Comparison of ENCODE assay signal across 1 cellular context in the genomic region with DNA sequence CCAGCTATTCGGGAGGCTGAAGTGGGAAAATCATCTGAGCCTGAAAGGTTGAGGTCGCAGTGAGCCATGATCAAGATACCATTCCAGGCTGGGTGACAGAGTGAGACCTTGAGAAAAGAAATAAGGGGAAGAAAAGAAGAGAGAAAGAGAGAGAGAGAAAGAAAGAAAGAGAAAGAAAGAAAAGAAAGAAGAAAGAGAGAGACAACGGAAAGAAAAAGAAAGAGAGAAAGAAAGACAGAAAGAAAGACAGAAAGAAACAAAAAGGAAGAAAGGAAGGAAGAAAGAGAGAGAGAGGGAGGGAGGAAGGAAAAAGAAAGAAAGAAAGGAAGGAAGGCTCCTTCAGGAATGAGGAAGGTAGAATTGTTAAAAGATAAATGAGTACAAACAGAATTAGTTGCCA.
TF ChIP-seq lines count a peak whose summit lies in the region.

No MANE protein-coding gene starts in this region.

TF ChIP-seq in GM23338, 12 proteins besides CTCF, POLR2A, EP300 and RAD21:
- TF ChIP-seq POLR2AphosphoS5 (IDR thresholded peaks at IDR 0.05; ENCODE audit: low read depth) (no peak), STAT1 (IDR thresholded peaks at IDR 0.05; ENCODE audit: unreplicated experiment) (no peak), ZNF114 (CRISPR knock-in tag; IDR thresholded peaks at IDR 0.05) (no peak), EZH2 (IDR thresholded peaks at IDR 0.05; ENCODE audit: low read depth, unreplicated experiment) (no peak), EZH2phosphoT487 (IDR thresholded peaks at IDR 0.05; ENCODE audit: unreplicated experiment) (no peak), ZNF331 (CRISPR knock-in tag; IDR thresholded peaks at IDR 0.05; ENCODE audit: low read depth) (no peak), JUNB (IDR thresholded peaks at IDR 0.05; ENCODE audit: unreplicated experiment) (no peak), CREB1 (CRISPR knock-in tag; IDR thresholded peaks at IDR 0.05; ENCODE audit: low read depth) (no peak), NANOG (IDR thresholded peaks at IDR 0.05; ENCODE audit: borderline replicate concordance) (no peak)
- TF ChIP-seq, protein P1, sequence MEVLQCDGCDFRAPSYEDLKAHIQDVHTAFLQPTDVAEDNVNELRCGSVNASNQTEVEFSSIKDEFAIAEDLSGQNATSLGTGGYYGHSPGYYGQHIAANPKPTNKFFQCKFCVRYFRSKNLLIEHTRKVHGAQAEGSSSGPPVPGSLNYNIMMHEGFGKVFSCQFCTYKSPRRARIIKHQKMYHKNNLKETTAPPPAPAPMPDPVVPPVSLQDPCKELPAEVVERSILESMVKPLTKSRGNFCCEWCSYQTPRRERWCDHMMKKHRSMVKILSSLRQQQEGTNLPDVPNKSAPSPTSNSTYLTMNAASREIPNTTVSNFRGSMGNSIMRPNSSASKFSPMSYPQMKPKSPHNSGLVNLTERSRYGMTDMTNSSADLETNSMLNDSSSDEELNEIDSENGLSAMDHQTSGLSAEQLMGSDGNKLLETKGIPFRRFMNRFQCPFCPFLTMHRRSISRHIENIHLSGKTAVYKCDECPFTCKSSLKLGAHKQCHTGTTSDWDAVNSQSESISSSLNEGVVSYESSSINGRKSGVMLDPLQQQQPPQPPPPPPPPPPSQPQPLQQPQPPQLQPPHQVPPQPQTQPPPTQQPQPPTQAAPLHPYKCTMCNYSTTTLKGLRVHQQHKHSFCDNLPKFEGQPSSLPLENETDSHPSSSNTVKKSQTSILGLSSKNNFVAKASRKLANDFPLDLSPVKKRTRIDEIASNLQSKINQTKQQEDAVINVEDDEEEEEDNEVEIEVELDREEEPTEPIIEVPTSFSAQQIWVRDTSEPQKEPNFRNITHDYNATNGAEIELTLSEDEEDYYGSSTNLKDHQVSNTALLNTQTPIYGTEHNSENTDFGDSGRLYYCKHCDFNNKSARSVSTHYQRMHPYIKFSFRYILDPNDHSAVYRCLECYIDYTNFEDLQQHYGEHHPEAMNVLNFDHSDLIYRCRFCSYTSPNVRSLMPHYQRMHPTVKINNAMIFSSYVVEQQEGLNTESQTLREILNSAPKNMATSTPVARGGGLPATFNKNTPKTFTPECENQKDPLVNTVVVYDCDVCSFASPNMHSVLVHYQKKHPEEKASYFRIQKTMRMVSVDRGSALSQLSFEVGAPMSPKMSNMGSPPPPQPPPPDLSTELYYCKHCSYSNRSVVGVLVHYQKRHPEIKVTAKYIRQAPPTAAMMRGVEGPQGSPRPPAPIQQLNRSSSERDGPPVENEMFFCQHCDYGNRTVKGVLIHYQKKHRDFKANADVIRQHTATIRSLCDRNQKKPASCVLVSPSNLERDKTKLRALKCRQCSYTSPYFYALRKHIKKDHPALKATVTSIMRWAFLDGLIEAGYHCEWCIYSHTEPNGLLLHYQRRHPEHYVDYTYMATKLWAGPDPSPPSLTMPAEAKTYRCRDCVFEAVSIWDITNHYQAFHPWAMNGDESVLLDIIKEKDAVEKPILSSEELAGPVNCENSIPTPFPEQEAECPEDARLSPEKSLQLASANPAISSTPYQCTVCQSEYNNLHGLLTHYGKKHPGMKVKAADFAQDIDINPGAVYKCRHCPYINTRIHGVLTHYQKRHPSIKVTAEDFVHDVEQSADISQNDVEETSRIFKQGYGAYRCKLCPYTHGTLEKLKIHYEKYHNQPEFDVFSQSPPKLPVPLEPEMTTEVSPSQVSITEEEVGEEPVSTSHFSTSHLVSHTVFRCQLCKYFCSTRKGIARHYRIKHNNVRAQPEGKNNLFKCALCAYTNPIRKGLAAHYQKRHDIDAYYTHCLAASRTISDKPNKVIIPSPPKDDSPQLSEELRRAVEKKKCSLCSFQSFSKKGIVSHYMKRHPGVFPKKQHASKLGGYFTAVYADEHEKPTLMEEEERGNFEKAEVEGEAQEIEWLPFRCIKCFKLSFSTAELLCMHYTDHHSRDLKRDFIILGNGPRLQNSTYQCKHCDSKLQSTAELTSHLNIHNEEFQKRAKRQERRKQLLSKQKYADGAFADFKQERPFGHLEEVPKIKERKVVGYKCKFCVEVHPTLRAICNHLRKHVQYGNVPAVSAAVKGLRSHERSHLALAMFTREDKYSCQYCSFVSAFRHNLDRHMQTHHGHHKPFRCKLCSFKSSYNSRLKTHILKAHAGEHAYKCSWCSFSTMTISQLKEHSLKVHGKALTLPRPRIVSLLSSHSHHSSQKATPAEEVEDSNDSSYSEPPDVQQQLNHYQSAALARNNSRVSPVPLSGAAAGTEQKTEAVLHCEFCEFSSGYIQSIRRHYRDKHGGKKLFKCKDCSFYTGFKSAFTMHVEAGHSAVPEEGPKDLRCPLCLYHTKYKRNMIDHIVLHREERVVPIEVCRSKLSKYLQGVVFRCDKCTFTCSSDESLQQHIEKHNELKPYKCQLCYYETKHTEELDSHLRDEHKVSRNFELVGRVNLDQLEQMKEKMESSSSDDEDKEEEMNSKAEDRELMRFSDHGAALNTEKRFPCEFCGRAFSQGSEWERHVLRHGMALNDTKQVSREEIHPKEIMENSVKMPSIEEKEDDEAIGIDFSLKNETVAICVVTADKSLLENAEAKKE (CRISPR knock-in tag; IDR thresholded peaks at IDR 0.05) = no peak
- TF ChIP-seq, protein P2, sequence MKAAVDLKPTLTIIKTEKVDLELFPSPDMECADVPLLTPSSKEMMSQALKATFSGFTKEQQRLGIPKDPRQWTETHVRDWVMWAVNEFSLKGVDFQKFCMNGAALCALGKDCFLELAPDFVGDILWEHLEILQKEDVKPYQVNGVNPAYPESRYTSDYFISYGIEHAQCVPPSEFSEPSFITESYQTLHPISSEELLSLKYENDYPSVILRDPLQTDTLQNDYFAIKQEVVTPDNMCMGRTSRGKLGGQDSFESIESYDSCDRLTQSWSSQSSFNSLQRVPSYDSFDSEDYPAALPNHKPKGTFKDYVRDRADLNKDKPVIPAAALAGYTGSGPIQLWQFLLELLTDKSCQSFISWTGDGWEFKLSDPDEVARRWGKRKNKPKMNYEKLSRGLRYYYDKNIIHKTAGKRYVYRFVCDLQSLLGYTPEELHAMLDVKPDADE (IDR thresholded peaks at IDR 0.05) = no peak
- TF ChIP-seq, protein P3, sequence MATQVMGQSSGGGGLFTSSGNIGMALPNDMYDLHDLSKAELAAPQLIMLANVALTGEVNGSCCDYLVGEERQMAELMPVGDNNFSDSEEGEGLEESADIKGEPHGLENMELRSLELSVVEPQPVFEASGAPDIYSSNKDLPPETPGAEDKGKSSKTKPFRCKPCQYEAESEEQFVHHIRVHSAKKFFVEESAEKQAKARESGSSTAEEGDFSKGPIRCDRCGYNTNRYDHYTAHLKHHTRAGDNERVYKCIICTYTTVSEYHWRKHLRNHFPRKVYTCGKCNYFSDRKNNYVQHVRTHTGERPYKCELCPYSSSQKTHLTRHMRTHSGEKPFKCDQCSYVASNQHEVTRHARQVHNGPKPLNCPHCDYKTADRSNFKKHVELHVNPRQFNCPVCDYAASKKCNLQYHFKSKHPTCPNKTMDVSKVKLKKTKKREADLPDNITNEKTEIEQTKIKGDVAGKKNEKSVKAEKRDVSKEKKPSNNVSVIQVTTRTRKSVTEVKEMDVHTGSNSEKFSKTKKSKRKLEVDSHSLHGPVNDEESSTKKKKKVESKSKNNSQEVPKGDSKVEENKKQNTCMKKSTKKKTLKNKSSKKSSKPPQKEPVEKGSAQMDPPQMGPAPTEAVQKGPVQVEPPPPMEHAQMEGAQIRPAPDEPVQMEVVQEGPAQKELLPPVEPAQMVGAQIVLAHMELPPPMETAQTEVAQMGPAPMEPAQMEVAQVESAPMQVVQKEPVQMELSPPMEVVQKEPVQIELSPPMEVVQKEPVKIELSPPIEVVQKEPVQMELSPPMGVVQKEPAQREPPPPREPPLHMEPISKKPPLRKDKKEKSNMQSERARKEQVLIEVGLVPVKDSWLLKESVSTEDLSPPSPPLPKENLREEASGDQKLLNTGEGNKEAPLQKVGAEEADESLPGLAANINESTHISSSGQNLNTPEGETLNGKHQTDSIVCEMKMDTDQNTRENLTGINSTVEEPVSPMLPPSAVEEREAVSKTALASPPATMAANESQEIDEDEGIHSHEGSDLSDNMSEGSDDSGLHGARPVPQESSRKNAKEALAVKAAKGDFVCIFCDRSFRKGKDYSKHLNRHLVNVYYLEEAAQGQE (IDR thresholded peaks at IDR 0.05; ENCODE audit: unreplicated experiment) = no peak
